Comparison of ENCODE assay signal across 11 cellular contexts in genomic region chr9:567128-567745, GRCh38.
DNase-seq lines count a peak whose midpoint lies in the region; ATAC-seq and TF ChIP-seq lines count a peak whose summit lies in the region.
"Had no signal": no experiment of that assay in that cellular context is flagged by ENCODE, and none has a peak within 500 bp of the region (broad histone marks: within the 10 kb centered on the region; RNA-seq: fewer than 3 reads in every experiment).

No MANE protein-coding gene starts in this region.

- 95% methylated on average over 4 of the region's 4 CpGs; no CpG with 5 or more reads in 1 of the 2 experiments for WGBS in endodermal cell (ENCODE audit: insufficient coverage in 1 of 2, insufficient read length in 1 of 2), 2 experiments

- H3K27ac Mint-ChIP-seq in endodermal cell, result no peak overlapping the region
- H3K27ac Mint-ChIP-seq: activated CD4-positive, alpha-beta memory T cell treated with anti-CD3 and anti-CD28 coated beads, Interleukin-2, amount 10 ng/mL, durations not matched to agents 7 days and 5 days had no signal

- peaks cover 24% of the 10 kb centered on the region for H3K9me3 Mint-ChIP-seq in endodermal cell
- H3K9me3 Mint-ChIP-seq: activated CD4-positive, alpha-beta memory T cell treated with anti-CD3 and anti-CD28 coated beads, Interleukin-2, amount 10 ng/mL, durations not matched to agents 7 days and 5 days had no signal

- ATAC-seq in HG02970 (IDR thresholded peaks at IDR 0.05; ENCODE audit: low FRiP score, unreplicated experiment), result peak; percentile 74
- ATAC-seq in SK-N-SH treated with all-trans-retinoic acid at 6 μM for 48 hours, result no peak
- ATAC-seq: PC-3 had no signal

- no peak overlapping the region for H3K9ac ChIP-seq in endodermal cell (ENCODE audit: extremely low read depth, low read length, poor library complexity, severe bottlenecking)

- TF ChIP-seq CTCF in endodermal cell (conservative IDR thresholded peaks at IDR 0.05) (no peak), ascending aorta (IDR thresholded peaks at IDR 0.05) (no peak)

- H3K36me3 Mint-ChIP-seq in endodermal cell (ENCODE audit: low read depth), result peaks cover 26% of the 10 kb centered on the region

- H3K4me3 ChIP-seq in endodermal cell (ENCODE audit: low read length), result no peak overlapping the region
- H3K4me3 ChIP-seq in ascending aorta, result no peak overlapping the region

- intact Hi-C loops in ascending aorta (cut with DNase I), result no loop called here

- H3K4me1 Mint-ChIP-seq in endodermal cell, result peaks cover 18% of the 10 kb centered on the region

- DNase-seq in CD1c-positive myeloid dendritic cell (ENCODE audit: extremely low spot score) (peak; percentile 71), GM19240 (ENCODE audit: insufficient read length, low spot score) (peak; percentile 11), NAMALWA (ENCODE audit: low spot score) (peak; percentile 63), endodermal cell (no peak), ascending aorta (ENCODE audit: low spot score in 2 of 2) (no peak), COLO829 (ENCODE audit: low spot score) (no peak)
- DNase-seq: activated CD4-positive, alpha-beta memory T cell treated with anti-CD3 and anti-CD28 coated beads, Interleukin-2, amount 10 ng/mL, durations not matched to agents 7 days and 5 days; KG1; PC-3 had no signal

- H3K27ac ChIP-seq in endodermal cell (ENCODE audit: low read depth, low read length), result no peak overlapping the region
- no peak overlapping the region for H3K27ac ChIP-seq in ascending aorta

- H3K4me1 ChIP-seq in endodermal cell (ENCODE audit: control insufficient read depth, insufficient read depth, low read length) (no peaks in the 10 kb centered on the region), ascending aorta (peaks cover 0 to 7% of the 10 kb centered on the region in 2 donors)

- H3K4me3 Mint-ChIP-seq in endodermal cell, result no peak overlapping the region
- H3K4me3 Mint-ChIP-seq: activated CD4-positive, alpha-beta memory T cell treated with anti-CD3 and anti-CD28 coated beads, Interleukin-2, amount 10 ng/mL, durations not matched to agents 7 days and 5 days had no signal

- H3K36me3 ChIP-seq in endodermal cell (ENCODE audit: control insufficient read depth, insufficient read depth, low read length) (no peaks in the 10 kb centered on the region), ascending aorta (no peaks in the 10 kb centered on the region)

- H3K27me3 Mint-ChIP-seq in endodermal cell (ENCODE audit: insufficient read depth), result no peaks in the 10 kb centered on the region

- H3K27me3 ChIP-seq in endodermal cell (ENCODE audit: control insufficient read depth, insufficient read depth, low read length, poor library complexity, severe bottlenecking) (no peaks in the 10 kb centered on the region), ascending aorta (no peaks in the 10 kb centered on the region)

- peaks cover 25% of the 10 kb centered on the region for H3K9me3 ChIP-seq in endodermal cell (ENCODE audit: control insufficient read depth, low read length)
- peaks cover 0 to 3% of the 10 kb centered on the region in 2 donors for H3K9me3 ChIP-seq in ascending aorta

TF ChIP-seq in SK-N-SH treated with all-trans-retinoic acid at 6 μM for 48 hours, 23 proteins besides CTCF, POLR2A, EP300 and RAD21:
- no peak for TF ChIP-seq BACH2 (CRISPR knock-in tag; IDR thresholded peaks at IDR 0.05; ENCODE audit: borderline replicate concordance)
- no peak for TF ChIP-seq POU6F1 (CRISPR knock-in tag; IDR thresholded peaks at IDR 0.05; ENCODE audit: borderline replicate concordance, low read depth)
- TF ChIP-seq CSDC2 (CRISPR knock-in tag; IDR thresholded peaks at IDR 0.05), result no peak
- no peak for TF ChIP-seq CSRNP3 (CRISPR knock-in tag; IDR thresholded peaks at IDR 0.05)
- TF ChIP-seq GLIS3 (CRISPR knock-in tag; IDR thresholded peaks at IDR 0.05), result no peak
- no peak for TF ChIP-seq TSHZ2 (CRISPR knock-in tag; IDR thresholded peaks at IDR 0.05)
- TF ChIP-seq ISL1 (CRISPR knock-in tag; IDR thresholded peaks at IDR 0.05), result no peak
- no peak for TF ChIP-seq ZNF70 (CRISPR knock-in tag; IDR thresholded peaks at IDR 0.05)
- no peak for TF ChIP-seq PPARA (CRISPR knock-in tag; IDR thresholded peaks at IDR 0.05; ENCODE audit: borderline replicate concordance)
TF ChIP-seq in SK-N-SH treated with all-trans-retinoic acid at 6 μM for 48 hours: peak in this region for 0.

Comparison
In these comparisons a context has a peak if more than half of its experiments do, and no peak if none do; other contexts are left out.
1. DNase-seq: peak in CD1c-positive myeloid dendritic cell (single experiment), GM19240 (single experiment) and NAMALWA (single experiment); none in endodermal cell (single experiment), ascending aorta (0 of 2) and COLO829 (single experiment).